8 cellular contexts compared by ENCODE assay signal in genomic region chr21:43646550-43647260, GRCh38. TPM values are rescaled to one million over a fixed set of nuclear protein-coding genes. Genes with fewer than 3 reads are reported as not detected.
DNase-seq lines count a peak whose midpoint lies in the region; ATAC-seq, FAIRE-seq and TF ChIP-seq lines count a peak whose summit lies in the region.

No MANE protein-coding gene starts in this region.

- no peaks in the 10 kb centered on the region for H3K36me3 ChIP-seq in astrocyte (ENCODE audit: insufficient read depth, low read length)
- no peaks in the 10 kb centered on the region for H3K36me3 ChIP-seq in gastrocnemius medialis

- H3K79me2 ChIP-seq in astrocyte (ENCODE audit: insufficient read depth, low read length) = no peaks in the 10 kb centered on the region

- peak overlapping the region; percentile 93 for H3K27ac Mint-ChIP-seq in astrocyte (ENCODE audit: unreplicated experiment)

- H3K4me3 ChIP-seq in astrocyte (ENCODE audit: insufficient read depth, low read depth, low read length) = no peak overlapping the region
- no peak overlapping the region for H3K4me3 ChIP-seq in gastrocnemius medialis

- DNase-seq in EH (ENCODE audit: low read depth) (peak; percentile 92), NCI-H2081 (lab: John Stamatoyannopoulos, UW) (peak; percentile 73 to 79), T-helper 22 cell (ENCODE audit: low read depth) (peak; percentile 63), astrocyte (ENCODE audit: low read depth) (peak; percentile 82), hepatic stellate cell (ENCODE audit: low spot score) (peak; percentile 88), gastrocnemius medialis (peak; percentile 81 to 86)

- peak overlapping the region; percentile 52 for H3K4me2 ChIP-seq in astrocyte (ENCODE audit: low read length)

- no peaks in the 10 kb centered on the region for H3K9me3 ChIP-seq in astrocyte (ENCODE audit: insufficient read depth, low read depth, low read length)
- no peaks in the 10 kb centered on the region for H3K9me3 ChIP-seq in gastrocnemius medialis

- no peak overlapping the region for H3K9ac ChIP-seq in astrocyte (ENCODE audit: low read length)

- in situ Hi-C loops in gastrocnemius medialis (cut with MboI; ENCODE audit: low sequenced_read_pairs in 4 of 4) = no loop called here

- H3K27me3 Mint-ChIP-seq in astrocyte (ENCODE audit: low read depth, unreplicated experiment) = no peaks in the 10 kb centered on the region

- H3K4me1 ChIP-seq in astrocyte (ENCODE audit: insufficient read depth, low read length) = peaks cover 13% of the 10 kb centered on the region
- H3K4me1 ChIP-seq in gastrocnemius medialis = peaks cover 6 to 12% of the 10 kb centered on the region in 2 donors

- ATAC-seq in HG02870 (IDR thresholded peaks at IDR 0.05; ENCODE audit: unreplicated experiment) (peak; percentile 59), gastrocnemius medialis (peak; percentile 93 to 95), GM19397 (IDR thresholded peaks at IDR 0.05; ENCODE audit: unreplicated experiment) (no peak)

- H3K27me3 ChIP-seq in astrocyte (ENCODE audit: insufficient read depth, low read length) (no peaks in the 10 kb centered on the region), gastrocnemius medialis (no peaks in the 10 kb centered on the region)

- H3K9me3 Mint-ChIP-seq in astrocyte (ENCODE audit: unreplicated experiment) = no peaks in the 10 kb centered on the region

- no peaks in the 10 kb centered on the region for H4K20me1 ChIP-seq in astrocyte (ENCODE audit: insufficient read depth, low read length)

- peak; percentile 67 for FAIRE-seq in astrocyte (lab: Jason Lieb, UNC)

- no peak for TF ChIP-seq POLR2A in gastrocnemius medialis (IDR thresholded peaks at IDR 0.05)

- H3K4me3 Mint-ChIP-seq in astrocyte (ENCODE audit: unreplicated experiment) = peak overlapping the region; percentile 5

- intact Hi-C loops in gastrocnemius medialis (cut with DNase I; ENCODE audit: low total_unique reads) = loop anchor here (1.0 to 5.0 kb wide), 2 partner anchors 34 to 284 kb away; no protein-coding TSS in a partner anchor

- no peak overlapping the region for H3K27ac ChIP-seq in astrocyte (ENCODE audit: low read depth, low read length)
- H3K27ac ChIP-seq in gastrocnemius medialis = peak overlapping the region in 3 of 4 donors; percentile 13 to 60 (median 39)

- no peaks in the 10 kb centered on the region for H3K36me3 Mint-ChIP-seq in astrocyte (ENCODE audit: low read depth, unreplicated experiment)

- TF ChIP-seq CTCF in astrocyte (IDR thresholded peaks at IDR 0.05; ENCODE audit: insufficient read depth, low read depth, low read length) (peak; percentile 99), gastrocnemius medialis (IDR thresholded peaks at IDR 0.05 in 4 of 5, conservative IDR thresholded peaks at IDR 0.05 in 1 of 5) (peak; percentile 98 to 99 (median 99))

- no peak overlapping the region for H2AFZ ChIP-seq in astrocyte (ENCODE audit: low read depth, low read length)

- H3K4me1 Mint-ChIP-seq in astrocyte (ENCODE audit: low read depth, unreplicated experiment) = peaks cover 27% of the 10 kb centered on the region

RNA-seq across cellular contexts. Expression of gene HSF2BP, which starts 12.6 kb away (rescaled TPM):
- total RNA-seq in astrocyte (3.2 TPM in 2 replicates), gastrocnemius medialis (under 1 TPM in 1 of 4 donors, not detected in 3; 0.63 TPM)

RNA-seq across cellular contexts. Expression of gene RRP1B, which starts 12.7 kb away (rescaled TPM):
- total RNA-seq in astrocyte (31.7 and 34.0 TPM in 2 replicates), gastrocnemius medialis (10 to 100 TPM; 12.5 to 24.7 (median 18.9) TPM)
